8 cellular contexts compared by ENCODE assay signal in the genomic region with DNA sequence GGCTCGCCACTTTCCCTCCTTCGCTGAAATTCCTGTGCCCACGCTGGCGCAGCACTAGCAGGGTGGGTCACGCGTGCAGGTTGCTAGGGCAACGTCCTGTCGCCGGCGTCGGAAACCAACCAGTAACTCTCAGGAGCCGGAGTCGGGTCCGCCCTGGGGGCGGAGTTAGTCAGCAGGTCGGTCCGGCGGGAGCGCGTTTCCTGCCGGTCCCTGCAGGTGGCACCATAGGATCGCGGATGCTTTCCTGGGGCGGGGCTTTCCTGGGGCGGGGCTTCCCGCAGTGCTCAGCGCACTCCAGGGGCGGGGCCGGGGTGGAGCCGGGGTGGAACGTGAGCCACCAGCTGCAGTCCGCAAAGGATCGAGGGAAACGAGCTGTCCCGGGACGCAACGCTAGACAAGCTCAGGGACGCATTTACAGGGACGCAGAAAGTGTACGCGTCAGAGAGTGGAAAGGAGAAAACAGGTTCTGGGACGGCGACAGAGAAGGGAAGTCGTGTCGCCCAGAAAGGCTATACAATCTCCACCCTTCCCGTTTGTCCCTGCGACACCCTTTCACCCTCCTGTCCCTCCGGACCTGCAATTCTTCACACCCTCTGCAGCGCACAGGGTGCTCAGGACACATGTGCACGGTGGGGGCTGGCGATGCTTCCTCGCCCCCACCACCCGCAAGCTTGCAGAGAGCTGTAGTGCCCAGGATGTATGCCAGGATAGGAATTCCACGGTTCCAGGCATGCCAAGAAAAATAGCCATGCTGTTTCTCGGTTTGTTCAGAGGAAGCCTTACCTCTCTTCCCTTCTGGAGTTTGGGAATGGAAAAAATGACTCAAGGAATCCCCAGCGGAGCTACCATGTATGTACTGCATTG. TPM values are rescaled to one million over a fixed set of nuclear protein-coding genes. Genes with fewer than 3 reads are reported as not detected.
A peak's percentile ranks its signal among the peaks of the same experiment; 100 is the strongest.
DNase-seq lines count a peak whose midpoint lies in the region; ATAC-seq lines count a peak whose summit lies in the region.

No MANE protein-coding gene starts in this region.

- DNase-seq in DMS114 treated with DMSO at 0.1 percent for 48 hours (lab: John Stamatoyannopoulos, UW; ENCODE audit: unreplicated experiment) (peak; percentile 93), OCI-M2 (lab: John Stamatoyannopoulos, UW; ENCODE audit: unreplicated experiment) (peak; percentile 88), activated T-cell treated with anti-CD3 and anti-CD28 coated beads for 48 hours (ENCODE audit: low read depth) (peak; percentile 98), epithelial cell of prostate (ENCODE audit: low read depth, low spot score) (no peak), mucosa of gallbladder (ENCODE audit: low spot score) (peak; percentile 98)
- peak; percentile 95 for DNase-seq in Jurkat, Clone E6-1 (ENCODE audit: low read depth, low spot score)
- peak; percentile 95 to 96 for DNase-seq in stimulated activated CD8-positive, alpha-beta memory T cell treated with anti-CD3 and anti-CD28 coated beads, Interleukin-4, amount 100 ng/mL, for 1 hour (ENCODE audit: low read depth in 2 of 2, low spot score in 1 of 2)

- peak; percentile 60 for ATAC-seq in GM21717 (IDR thresholded peaks at IDR 0.05; ENCODE audit: unreplicated experiment)

- peak overlapping the region; percentile 58 for H3K4me3 ChIP-seq in Jurkat, Clone E6-1 (ENCODE audit: low read length)

- H3K27ac ChIP-seq in epithelial cell of prostate, result peak overlapping the region; percentile 63

RNA-seq across cellular contexts. Expression of gene COPZ2, which starts 12.3 kb away (rescaled TPM):
- polyA plus RNA-seq in Jurkat, Clone E6-1 (2012; ENCODE audit: insufficient read depth, insufficient read length), result 7.1 TPM
- total RNA-seq in mucosa of gallbladder, result 39.3 TPM

RNA-seq across cellular contexts. Expression of gene NFE2L1, which starts 22.9 kb away (rescaled TPM):
- 84.2 TPM for polyA plus RNA-seq in Jurkat, Clone E6-1 (2012; ENCODE audit: insufficient read depth, insufficient read length)
- 207 TPM for total RNA-seq in mucosa of gallbladder

RNA-seq across cellular contexts. Expression of gene CDK5RAP3, which starts 54.4 kb away (rescaled TPM):
- polyA plus RNA-seq in Jurkat, Clone E6-1 (2012; ENCODE audit: insufficient read depth, insufficient read length), result 386 TPM
- 194 TPM for total RNA-seq in mucosa of gallbladder
